ENCODE assay signal across 19 cellular contexts in genomic region chr20:57374343-57374930, GRCh38. TPM values are rescaled to one million over a fixed set of nuclear protein-coding genes. Genes with fewer than 3 reads are reported as not detected.
DNase-seq lines count a peak whose midpoint lies in the region; ATAC-seq and TF ChIP-seq lines count a peak whose summit lies in the region.
"Had no signal": no experiment of that assay in that cellular context is flagged by ENCODE, and none has a peak within 500 bp of the region (broad histone marks: within the 10 kb centered on the region; RNA-seq: fewer than 3 reads in every experiment).

No MANE protein-coding gene starts in this region.

- 84% methylated on average over 12 of the region's 12 CpGs for WGBS in HUES64

- CTCF ChIA-PET in CD4-positive, alpha-beta T cell (lab: Charles Lee): no interaction called here

- peak; percentile 59 for ATAC-seq in CD4-positive, alpha-beta T cell (ENCODE audit: poor library complexity)
- ATAC-seq in GM18511 (IDR thresholded peaks at IDR 0.05; ENCODE audit: unreplicated experiment): no peak

- no peak overlapping the region for H3K9ac ChIP-seq in HUES64 (ENCODE audit: low read depth, low read length)
- H3K9ac ChIP-seq in adipocyte (ENCODE audit: low read length): peak overlapping the region; percentile 13

- POLR2A ChIA-PET in CD4-positive, alpha-beta T cell (lab: Charles Lee): interaction anchor here (1.0 to 1.7 kb wide), 2 partner anchors 24 to 58 kb away, joined by 3 to 5 read pairs; no protein-coding TSS in a partner anchor

- peak overlapping the region; percentile 62 for H3K27ac Mint-ChIP-seq in CD4-positive, alpha-beta T cell
- H3K27ac Mint-ChIP-seq in neural crest cell (ENCODE audit: unreplicated experiment): peak overlapping the region; percentile 27
- H3K27ac Mint-ChIP-seq in immature natural killer cell: no peak overlapping the region

- TF ChIP-seq CTCF in CD4-positive, alpha-beta T cell (IDR thresholded peaks at IDR 0.05): no peak
- no peak for TF ChIP-seq CTCF in neural crest cell (conservative IDR thresholded peaks at IDR 0.05)

- H3K4me3 ChIP-seq in HUES64 (ENCODE audit: low read length): no peak overlapping the region
- no peak overlapping the region for H3K4me3 ChIP-seq in adipocyte (ENCODE audit: low read length)
- H3K4me3 ChIP-seq: adrenal gland, hepatocyte had no signal

- H3K36me3 ChIP-seq in HUES64 (ENCODE audit: insufficient read depth, low read length): peaks cover 54% of the 10 kb centered on the region
- peaks cover 95% of the 10 kb centered on the region for H3K36me3 ChIP-seq in adipocyte (ENCODE audit: control insufficient read depth, insufficient read depth, low read length, severe bottlenecking)

- no peak for DNase-seq in CD4-positive, alpha-beta T cell
- DNase-seq in adipocyte (ENCODE audit: low read depth): no peak
- no peak for DNase-seq in neural crest cell (ENCODE audit: low read depth, low spot score)
- DNase-seq in stimulated activated CD4-positive, alpha-beta T cell treated with anti-CD3 and anti-CD28 coated beads, Interleukin-2, amount 100 ng/mL, for 24 hours: no peak
- no peak for DNase-seq in NCI-H2171 (lab: John Stamatoyannopoulos, UW)
- no peak for DNase-seq in immature natural killer cell
- DNase-seq: central memory CD4-positive, alpha-beta T cell; kidney glomerular epithelial cell; MM.1S; NCI-H1694; NCI-H345; SHP77 treated with DMSO at 0.1 percent for 48 hours; stimulated activated CD4-positive, alpha-beta T cell treated with anti-CD3 and anti-CD28 coated beads, Interleukin-4, amount 100 ng/mL, for 1 hour had no signal

- peaks cover 30% of the 10 kb centered on the region for H3K4me1 Mint-ChIP-seq in CD4-positive, alpha-beta T cell (ENCODE audit: low read depth)
- H3K4me1 Mint-ChIP-seq in neural crest cell: no peaks in the 10 kb centered on the region
- peaks cover 7 to 8% of the 10 kb centered on the region in 2 donors for H3K4me1 Mint-ChIP-seq in immature natural killer cell

- H3K27me3 Mint-ChIP-seq in CD4-positive, alpha-beta T cell: no peaks in the 10 kb centered on the region
- H3K27me3 Mint-ChIP-seq in neural crest cell (ENCODE audit: low read depth): no peaks in the 10 kb centered on the region
- peaks cover 0 to 4% (median 2%) of the 10 kb centered on the region in 3 donors for H3K27me3 Mint-ChIP-seq in immature natural killer cell (ENCODE audit: low read depth in 3 of 3)

- no peak overlapping the region for H3K4me3 Mint-ChIP-seq in CD4-positive, alpha-beta T cell
- H3K4me3 Mint-ChIP-seq in neural crest cell (no peak overlapping the region), immature natural killer cell (no peak overlapping the region)

- no peaks in the 10 kb centered on the region for H3K27me3 ChIP-seq in CD4-positive, alpha-beta T cell (ENCODE audit: control insufficient read depth, insufficient read depth, low read length)
- H3K27me3 ChIP-seq in HUES64 (ENCODE audit: insufficient read depth, low read length) (no peaks in the 10 kb centered on the region), adipocyte (replicated peaks; ENCODE audit: control insufficient read depth, insufficient read depth, low read length) (no peaks in the 10 kb centered on the region)
- H3K27me3 ChIP-seq: adrenal gland, hepatocyte had no signal

- H3K4me1 ChIP-seq in HUES64 (ENCODE audit: insufficient read depth, low read length) (no peaks in the 10 kb centered on the region), adipocyte (ENCODE audit: control insufficient read depth, insufficient read depth, low read length) (peaks cover 15% of the 10 kb centered on the region)

- intact Hi-C loops in CD4-positive, alpha-beta T cell (cut with DNase I, micrococcal nuclease): no loop called here

- H3K9me3 ChIP-seq in CD4-positive, alpha-beta T cell (ENCODE audit: control insufficient read depth, low read length): no peaks in the 10 kb centered on the region
- H3K9me3 ChIP-seq in HUES64 (ENCODE audit: insufficient read depth, low read depth, low read length) (no peaks in the 10 kb centered on the region), adipocyte (ENCODE audit: control insufficient read depth, low read length) (no peaks in the 10 kb centered on the region)
- H3K9me3 ChIP-seq: adrenal gland had no signal

- H3K9me3 Mint-ChIP-seq in CD4-positive, alpha-beta T cell: no peaks in the 10 kb centered on the region
- H3K9me3 Mint-ChIP-seq in neural crest cell (no peaks in the 10 kb centered on the region), immature natural killer cell (no peaks in the 10 kb centered on the region)

- no peak overlapping the region for H3K27ac ChIP-seq in CD4-positive, alpha-beta T cell (ENCODE audit: low read depth, low read length)
- peak overlapping the region; percentile 40; the same call in 1 of the 2 replicates for H3K27ac ChIP-seq in HUES64 (ENCODE audit: low read depth, low read length)
- H3K27ac ChIP-seq: hepatocyte had no signal

- peaks cover 97% of the 10 kb centered on the region for H3K36me3 Mint-ChIP-seq in CD4-positive, alpha-beta T cell (ENCODE audit: low read depth)
- H3K36me3 Mint-ChIP-seq in neural crest cell (ENCODE audit: low read depth) (peaks cover 23% of the 10 kb centered on the region), immature natural killer cell (peaks cover 39 to 66% (median 48%) of the 10 kb centered on the region in 3 donors)

RNA-seq across cellular contexts. Expression of gene RBM38, which starts 16.8 kb away (rescaled TPM):
- total RNA-seq in CD4-positive, alpha-beta T cell: 100 to 1,000 TPM; 604 to 645 TPM
- 64.6 TPM for polyA plus RNA-seq in HUES64 (2013, experiment 1 of 2)
- 63.0 TPM for polyA plus RNA-seq in HUES64 (2013, experiment 2 of 2)
- 33.3 and 33.4 TPM in 2 replicates for total RNA-seq in neural crest cell
- polyA plus RNA-seq in immature natural killer cell: 10 to 100 TPM; 43.6 to 89.1 (median 80.4) TPM

RNA-seq across cellular contexts. Expression of gene RAE1, which starts 23.4 kb away (rescaled TPM):
- total RNA-seq in CD4-positive, alpha-beta T cell: 10 to 100 TPM; 58.8 to 60.7 TPM
- 41.0 TPM for polyA plus RNA-seq in HUES64 (2013, experiment 1 of 2)
- polyA plus RNA-seq in HUES64 (2013, experiment 2 of 2): 40.0 TPM
- 54.7 and 57.0 TPM in 2 replicates for total RNA-seq in neural crest cell
- 10 to 100 TPM; 35.7 to 54.5 (median 40.3) TPM for polyA plus RNA-seq in immature natural killer cell

RNA-seq across cellular contexts. Expression of gene SPO11, which starts 44.8 kb away (rescaled TPM):
- total RNA-seq in CD4-positive, alpha-beta T cell: not detected
- not detected for polyA plus RNA-seq in HUES64 (2013, experiment 1 of 2)
- not detected for polyA plus RNA-seq in HUES64 (2013, experiment 2 of 2)
- total RNA-seq in neural crest cell: not detected in 2 replicates
- not detected for polyA plus RNA-seq in immature natural killer cell
- total RNA-seq: adrenal gland; hepatocyte; T-helper 2 cell treated with Interferon-gamma antibody and Interleukin-4, amounts not matched to agents 100 ng/mL and 5 ng/mL, for 36 hours had no signal
- polyA plus RNA-seq: adrenal gland, hepatocyte, thymus had no signal

Comparison
In these comparisons a context has a peak if more than half of its experiments do, and no peak if none do; other contexts are left out.
1. H3K27ac Mint-ChIP-seq: peak in CD4-positive, alpha-beta T cell (single experiment) and neural crest cell (single experiment); none in immature natural killer cell (0 of 6).
2. RNA of gene RBM38, which starts 16.8 kb away (total RNA-seq): 604 to 645 TPM in CD4-positive, alpha-beta T cell; 33.3 to 33.4 TPM in neural crest cell; every median in the first group is over 10 times any median in the second.